7 cellular contexts compared by ENCODE assay signal in genomic region chr6:39445667-39446066, GRCh38.
"Had no signal": no experiment of that assay in that cellular context is flagged by ENCODE, and none has a peak within 500 bp of the region (broad histone marks: within the 10 kb centered on the region; RNA-seq: fewer than 3 reads in every experiment).

No MANE protein-coding gene starts in this region.

- H3K9me3 Mint-ChIP-seq: IgD-negative memory B cell had no signal

- H3K36me3 Mint-ChIP-seq: IgD-negative memory B cell had no signal

- DNase-seq: IMR-90, KBM-7 had no signal

- H3K4me1 Mint-ChIP-seq: IgD-negative memory B cell had no signal

- H3K27ac Mint-ChIP-seq: IgD-negative memory B cell had no signal

- FAIRE-seq: HepG2, HTR-8/SVneo, K562 had no signal

- H3K4me3 ChIP-seq: K562 had no signal

- H3K4me3 Mint-ChIP-seq: IgD-negative memory B cell had no signal

- H3K27ac ChIP-seq: HL-60 had no signal
